1 cellular context compared by ENCODE assay signal in genomic region chr11:19345848-19346681, GRCh38.
TF ChIP-seq lines count a peak whose summit lies in the region.

No MANE protein-coding gene starts in this region.

TF ChIP-seq in liver, 16 proteins besides CTCF, POLR2A, EP300 and RAD21 (continued from another document):
- TF ChIP-seq REST (IDR thresholded peaks at IDR 0.05): no peak
- no peak for TF ChIP-seq FOXA2 (IDR thresholded peaks at IDR 0.05)
- TF ChIP-seq YY1 (IDR thresholded peaks at IDR 0.05): no peak
- TF ChIP-seq TAF1 (conservative IDR thresholded peaks at IDR 0.05): no peak
- no peak for TF ChIP-seq HNF4G (IDR thresholded peaks at IDR 0.05)
- no peak for TF ChIP-seq SP1 (IDR thresholded peaks at IDR 0.05)
- no peak for TF ChIP-seq FOXA1 (IDR thresholded peaks at IDR 0.05)
- TF ChIP-seq NR2F2 (IDR thresholded peaks at IDR 0.05): no peak
- TF ChIP-seq ATF3 (IDR thresholded peaks at IDR 0.05): no peak
